15 cellular contexts compared by ENCODE assay signal in the genomic region with DNA sequence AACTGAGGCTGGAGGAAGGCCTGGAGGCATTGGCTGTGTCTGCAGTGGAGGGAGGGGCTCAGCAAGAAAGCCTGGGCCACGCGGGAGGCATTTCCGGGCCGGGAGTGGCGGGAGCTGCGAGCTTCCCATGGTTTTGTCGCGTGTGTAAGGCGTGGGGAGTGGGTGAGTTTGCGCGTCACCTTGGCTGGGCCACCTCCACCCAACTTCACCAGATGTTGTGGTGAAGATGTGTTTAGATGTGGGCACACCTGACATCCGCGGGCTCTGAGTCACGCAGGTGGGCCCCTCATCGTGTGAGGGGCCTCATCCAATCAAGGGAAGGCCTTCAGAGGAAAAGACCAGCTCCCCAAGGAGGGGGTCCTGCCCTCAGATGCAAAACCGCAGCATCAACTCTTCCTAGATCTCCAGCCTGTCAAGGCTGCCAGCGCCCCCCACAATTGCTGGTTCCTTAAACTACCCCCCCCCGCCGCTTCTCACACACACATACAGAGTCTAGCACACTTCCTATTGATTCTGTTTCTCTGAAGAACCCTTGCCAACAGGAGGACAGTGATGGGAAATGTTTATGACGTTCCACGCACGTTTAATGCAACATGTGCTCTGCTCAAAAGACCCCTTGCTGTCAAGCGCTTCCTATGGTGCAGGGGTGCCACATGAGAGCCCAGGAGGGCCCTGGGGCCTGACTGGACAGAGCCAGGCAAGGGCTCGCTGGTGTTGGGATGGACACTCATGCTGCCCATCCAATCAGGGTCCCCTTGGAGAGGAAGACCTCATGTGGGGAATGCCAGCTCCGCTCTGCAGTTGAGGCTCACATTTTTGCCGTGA. TPM values are rescaled to one million over a fixed set of nuclear protein-coding genes. Genes with fewer than 3 reads are reported as not detected.
DNase-seq lines count a peak whose midpoint lies in the region; ATAC-seq and TF ChIP-seq lines count a peak whose summit lies in the region.
"Had no signal": no experiment of that assay in that cellular context is flagged by ENCODE, and none has a peak within 500 bp of the region (broad histone marks: within the 10 kb centered on the region; RNA-seq: fewer than 3 reads in every experiment).

No MANE protein-coding gene starts in this region.

- H3K9ac ChIP-seq in endodermal cell (ENCODE audit: extremely low read depth, low read length, poor library complexity, severe bottlenecking), result no peak overlapping the region
- H3K9ac ChIP-seq: parathyroid adenoma had no signal

- H3K4me3 ChIP-seq in endodermal cell (ENCODE audit: low read length), result no peak overlapping the region
- H3K4me3 ChIP-seq: transverse colon had no signal

- H3K27ac Mint-ChIP-seq in endodermal cell, result no peak overlapping the region
- H3K27ac Mint-ChIP-seq: T-helper 2 cell treated with Interferon-gamma antibody and Interleukin-4, amounts not matched to agents 5 μg/mL and 100 μg/mL, for 36 hours had no signal

- no peak for ATAC-seq in GM18861 (IDR thresholded peaks at IDR 0.05; ENCODE audit: unreplicated experiment)

- WGBS in endodermal cell (ENCODE audit: insufficient coverage in 1 of 2, insufficient read length in 1 of 2), 2 experiments, result 82 to 83% methylated on average over 1 to 20 of the region's 26 CpGs

- peaks cover 9% of the 10 kb centered on the region for H3K9me3 ChIP-seq in endodermal cell (ENCODE audit: control insufficient read depth, low read length)
- H3K9me3 ChIP-seq: transverse colon had no signal

- H3K4me1 Mint-ChIP-seq in endodermal cell, result no peaks in the 10 kb centered on the region

- no peaks in the 10 kb centered on the region for H3K4me1 ChIP-seq in endodermal cell (ENCODE audit: control insufficient read depth, insufficient read depth, low read length)
- H3K4me1 ChIP-seq: parathyroid adenoma, transverse colon had no signal

- TF ChIP-seq CTCF in endodermal cell (conservative IDR thresholded peaks at IDR 0.05), result no peak

- H3K36me3 Mint-ChIP-seq in endodermal cell (ENCODE audit: low read depth), result no peaks in the 10 kb centered on the region

- H3K4me3 Mint-ChIP-seq in endodermal cell, result no peak overlapping the region
- H3K4me3 Mint-ChIP-seq: T-helper 2 cell treated with Interferon-gamma antibody and Interleukin-4, amounts not matched to agents 5 μg/mL and 100 μg/mL, for 36 hours had no signal

- no peak overlapping the region for H3K27ac ChIP-seq in endodermal cell (ENCODE audit: low read depth, low read length)
- H3K27ac ChIP-seq: parathyroid adenoma, transverse colon had no signal

- peak; percentile 24 for DNase-seq in activated CD4-positive, alpha-beta T cell treated with anti-CD3 and anti-CD28 coated beads for 1 hour
- DNase-seq in activated CD4-positive, alpha-beta T cell treated with anti-CD3 and anti-CD28 coated beads, Interleukin-2, amount 50 U/mL, for 48 hours, result no peak
- DNase-seq in activated T-cell treated with anti-CD3 and anti-CD28 coated beads for 1 hour (ENCODE audit: low read depth) (peak; percentile 30), endodermal cell (peak; percentile 20), H4 (ENCODE audit: low spot score) (no peak), NAMALWA (ENCODE audit: low spot score) (no peak)
- DNase-seq in stimulated activated CD8-positive, alpha-beta memory T cell treated with anti-CD3 and anti-CD28 coated beads, Interleukin-7, amount 100 ng/mL, for 4 hours (ENCODE audit: low read depth in 2 of 2), result peak; percentile 32 to 34
- DNase-seq: 8988T, mesenchymal stem cell, NCI-H1105, NCI-H510A treated with DMSO at 0.1 percent for 48 hours, transverse colon had no signal

- H3K27me3 Mint-ChIP-seq in endodermal cell (ENCODE audit: insufficient read depth), result no peaks in the 10 kb centered on the region

- no peaks in the 10 kb centered on the region for H3K27me3 ChIP-seq in endodermal cell (ENCODE audit: control insufficient read depth, insufficient read depth, low read length, poor library complexity, severe bottlenecking)

- no peaks in the 10 kb centered on the region for H3K36me3 ChIP-seq in endodermal cell (ENCODE audit: control insufficient read depth, insufficient read depth, low read length)
- H3K36me3 ChIP-seq: transverse colon had no signal

- peaks cover 68% of the 10 kb centered on the region for H3K9me3 Mint-ChIP-seq in endodermal cell
- H3K9me3 Mint-ChIP-seq: T-helper 2 cell treated with Interferon-gamma antibody and Interleukin-4, amounts not matched to agents 5 μg/mL and 100 μg/mL, for 36 hours had no signal

RNA-seq across cellular contexts. Expression of a gene that starts 11.9 kb away (rescaled TPM):
- total RNA-seq in endodermal cell, result not detected
- polyA plus RNA-seq in endodermal cell (2013, experiment 1 of 2), result not detected
- polyA plus RNA-seq in endodermal cell (2013, experiment 2 of 2), result not detected
- total RNA-seq in H4 (2014; rRNA removed; shearing (Covaris generic)), result not detected in 2 replicates
- total RNA-seq: transverse colon had no signal

RNA-seq across cellular contexts. Expression of a gene that starts 35.8 kb away (rescaled TPM):
- total RNA-seq in endodermal cell, result 1 to 10 TPM; 2.1 to 4.0 TPM
- polyA plus RNA-seq in endodermal cell (2013, experiment 1 of 2), result 9.2 TPM
- polyA plus RNA-seq in endodermal cell (2013, experiment 2 of 2), result 6.9 TPM
- total RNA-seq in H4 (2014; rRNA removed; shearing (Covaris generic)), result 0.14 and 0.97 TPM in 2 replicates

Comparison
In these comparisons a context has a peak if more than half of its experiments do, and no peak if none do; other contexts are left out.
1. DNase-seq: peak in activated CD4-positive, alpha-beta T cell treated with anti-CD3 and anti-CD28 coated beads for 1 hour (single experiment), activated T-cell treated with anti-CD3 and anti-CD28 coated beads for 1 hour (single experiment), endodermal cell (single experiment) and stimulated activated CD8-positive, alpha-beta memory T cell treated with anti-CD3 and anti-CD28 coated beads, Interleukin-7, amount 100 ng/mL, for 4 hours (2 of 2); none in activated CD4-positive, alpha-beta T cell treated with anti-CD3 and anti-CD28 coated beads, Interleukin-2, amount 50 U/mL, for 48 hours (0 of 2), H4 (single experiment) and NAMALWA (single experiment).